ENCODE assay signal across 1 cellular context in genomic region chr5:150431048-150431447, GRCh38.
TF ChIP-seq lines count a peak whose summit lies in the region.

No MANE protein-coding gene starts in this region.

TF ChIP-seq in K562, 482 proteins besides CTCF, POLR2A, EP300 and RAD21:
- TF ChIP-seq L3MBTL2 (IDR thresholded peaks at IDR 0.05) (peak; percentile 16; the same call in 1 of the 2 replicates), BHLHE40 (IDR thresholded peaks at IDR 0.05; ENCODE audit: low read length) (peak; percentile 69), TFAP4 (CRISPR knock-in tag; IDR thresholded peaks at IDR 0.05; ENCODE audit: borderline replicate concordance) (no peak), GATAD2B (IDR thresholded peaks at IDR 0.05; ENCODE audit: borderline replicate concordance) (no peak)
TF ChIP-seq in K562: peak in this region for 2.
